ENCODE assay signal across 10 cellular contexts in the genomic region with DNA sequence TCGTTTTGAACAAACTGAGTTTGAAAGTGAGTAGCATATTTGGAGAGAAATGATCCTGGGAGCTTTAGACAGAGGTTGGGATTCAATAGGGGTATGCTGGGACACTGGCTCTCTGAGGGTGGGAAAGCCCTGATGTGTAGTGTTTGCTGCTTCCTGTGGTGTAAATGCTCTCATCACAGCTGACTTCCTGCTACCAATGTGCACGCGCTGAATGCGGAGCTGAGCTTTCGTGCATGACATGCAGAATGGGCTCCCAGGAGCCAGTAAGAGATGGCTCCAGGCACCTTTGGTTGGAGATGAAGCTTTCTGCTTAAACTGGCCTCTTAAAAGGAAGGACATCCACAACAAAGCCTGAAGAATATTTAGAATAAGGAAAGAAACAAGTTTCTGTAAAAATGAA.
DNase-seq lines count a peak whose midpoint lies in the region; ATAC-seq lines count a peak whose summit lies in the region.
"Had no signal": no experiment of that assay in that cellular context is flagged by ENCODE, and none has a peak within 500 bp of the region (broad histone marks: within the 10 kb centered on the region; RNA-seq: fewer than 3 reads in every experiment).

No MANE protein-coding gene starts in this region.

- H3K36me3 ChIP-seq in naive thymus-derived CD4-positive, alpha-beta T cell (ENCODE audit: control insufficient read depth in 2 of 3, insufficient read depth in 3 of 3, low read length in 3 of 3): no peaks in the 10 kb centered on the region

- intact Hi-C loops in activated CD4-positive, alpha-beta T cell treated with anti-CD3 and anti-CD28 coated beads, Interleukin-2, amount 10 ng/mL, durations not matched to agents 24 days and 14 days (cut with micrococcal nuclease): no loop called here
- intact Hi-C loops in naive thymus-derived CD4-positive, alpha-beta T cell (cut with micrococcal nuclease): no loop called here
- intact Hi-C loops in posterior vena cava (cut with DNase I): no loop called here

- H3K27ac ChIP-seq in naive thymus-derived CD4-positive, alpha-beta T cell (ENCODE audit: low read depth, low read length): no peak overlapping the region

- peak overlapping the region; percentile 65 for H3K4me3 Mint-ChIP-seq in activated CD4-positive, alpha-beta T cell treated with anti-CD3 and anti-CD28 coated beads, Interleukin-2, amount 10 ng/mL, durations not matched to agents 24 days and 14 days
- peak overlapping the region; percentile 36 to 77 (median 63) for H3K4me3 Mint-ChIP-seq in naive thymus-derived CD4-positive, alpha-beta T cell
- H3K4me3 Mint-ChIP-seq in immature natural killer cell: peak overlapping the region in 2 of 5 donors; percentile 13 to 33

- peaks cover 0 to 5% of the 10 kb centered on the region in 2 donors for H3K4me1 ChIP-seq in naive thymus-derived CD4-positive, alpha-beta T cell (ENCODE audit: control insufficient read depth in 2 of 2, insufficient read depth in 2 of 2, low read length in 2 of 2)

- H3K36me3 Mint-ChIP-seq in activated CD4-positive, alpha-beta T cell treated with anti-CD3 and anti-CD28 coated beads, Interleukin-2, amount 10 ng/mL, durations not matched to agents 24 days and 14 days (ENCODE audit: low read depth): no peaks in the 10 kb centered on the region
- H3K36me3 Mint-ChIP-seq in naive thymus-derived CD4-positive, alpha-beta T cell: no peaks in the 10 kb centered on the region
- H3K36me3 Mint-ChIP-seq in immature natural killer cell: no peaks in the 10 kb centered on the region

- CTCF ChIA-PET in naive thymus-derived CD4-positive, alpha-beta T cell (lab: Charles Lee): interaction anchor here (0.6 kb wide), 1 partner anchor 78 kb away, joined by 3 read pairs; no protein-coding TSS in a partner anchor

- H3K9me3 Mint-ChIP-seq in activated CD4-positive, alpha-beta T cell treated with anti-CD3 and anti-CD28 coated beads, Interleukin-2, amount 10 ng/mL, durations not matched to agents 24 days and 14 days: no peaks in the 10 kb centered on the region
- H3K9me3 Mint-ChIP-seq in naive thymus-derived CD4-positive, alpha-beta T cell: peaks cover 0 to 5% (median 0%) of the 10 kb centered on the region in 11 donors
- no peaks in the 10 kb centered on the region for H3K9me3 Mint-ChIP-seq in immature natural killer cell

- peak; percentile 74 for ATAC-seq in GM21717 (IDR thresholded peaks at IDR 0.05; ENCODE audit: unreplicated experiment)
- ATAC-seq in HG03460 (IDR thresholded peaks at IDR 0.05; ENCODE audit: unreplicated experiment): peak; percentile 64
- no peak for ATAC-seq in naive thymus-derived CD4-positive, alpha-beta T cell

- DNase-seq in activated CD4-positive, alpha-beta T cell treated with anti-CD3 and anti-CD28 coated beads, Interleukin-2, amount 10 ng/mL, durations not matched to agents 24 days and 14 days: peak; percentile 60
- no peak for DNase-seq in activated CD4-positive, alpha-beta T cell treated with anti-CD3 and anti-CD28 coated beads, Interleukin-2, amount 50 U/mL, for 48 hours
- peak in 5 of 9 donors; percentile 2 to 5 (median 3) for DNase-seq in naive thymus-derived CD4-positive, alpha-beta T cell
- DNase-seq in AML-193 (lab: John Stamatoyannopoulos, UW) (no peak), posterior vena cava (ENCODE audit: low spot score) (no peak), immature natural killer cell (no peak)
- DNase-seq: cortex of kidney, NCI-H774 had no signal

- H3K9me3 ChIP-seq in naive thymus-derived CD4-positive, alpha-beta T cell (ENCODE audit: control insufficient read depth in 2 of 3, low read length in 3 of 3): no peaks in the 10 kb centered on the region

- POLR2A ChIA-PET in naive thymus-derived CD4-positive, alpha-beta T cell (lab: Charles Lee): no interaction called here

- H3K27ac Mint-ChIP-seq in activated CD4-positive, alpha-beta T cell treated with anti-CD3 and anti-CD28 coated beads, Interleukin-2, amount 10 ng/mL, durations not matched to agents 24 days and 14 days: no peak overlapping the region
- peak overlapping the region in 3 of 9 donors; percentile 5 to 46 (median 26) for H3K27ac Mint-ChIP-seq in naive thymus-derived CD4-positive, alpha-beta T cell
- no peak overlapping the region for H3K27ac Mint-ChIP-seq in immature natural killer cell

- H3K27me3 Mint-ChIP-seq in activated CD4-positive, alpha-beta T cell treated with anti-CD3 and anti-CD28 coated beads, Interleukin-2, amount 10 ng/mL, durations not matched to agents 24 days and 14 days: peaks cover 3% of the 10 kb centered on the region
- peaks cover 4 to 22% (median 10%) of the 10 kb centered on the region in 5 donors for H3K27me3 Mint-ChIP-seq in naive thymus-derived CD4-positive, alpha-beta T cell
- H3K27me3 Mint-ChIP-seq in immature natural killer cell (ENCODE audit: low read depth in 3 of 3): peaks cover 2 to 20% (median 5%) of the 10 kb centered on the region in 3 donors

- no peaks in the 10 kb centered on the region for H3K27me3 ChIP-seq in naive thymus-derived CD4-positive, alpha-beta T cell (ENCODE audit: control insufficient read depth in 2 of 2, insufficient read depth in 2 of 2, low read length in 2 of 2)

- peaks cover 9% of the 10 kb centered on the region for H3K4me1 Mint-ChIP-seq in activated CD4-positive, alpha-beta T cell treated with anti-CD3 and anti-CD28 coated beads, Interleukin-2, amount 10 ng/mL, durations not matched to agents 24 days and 14 days
- peaks cover 6 to 16% (median 9%) of the 10 kb centered on the region in 7 donors for H3K4me1 Mint-ChIP-seq in naive thymus-derived CD4-positive, alpha-beta T cell
- no peaks in the 10 kb centered on the region for H3K4me1 Mint-ChIP-seq in immature natural killer cell

- no peak overlapping the region for H3K4me3 ChIP-seq in naive thymus-derived CD4-positive, alpha-beta T cell (ENCODE audit: low read length)

Comparison
In these comparisons a context has a peak if more than half of its experiments do, and no peak if none do; other contexts are left out.
1. DNase-seq: peak in activated CD4-positive, alpha-beta T cell treated with anti-CD3 and anti-CD28 coated beads, Interleukin-2, amount 10 ng/mL, durations not matched to agents 24 days and 14 days (single experiment) and naive thymus-derived CD4-positive, alpha-beta T cell (5 of 9); none in activated CD4-positive, alpha-beta T cell treated with anti-CD3 and anti-CD28 coated beads, Interleukin-2, amount 50 U/mL, for 48 hours (0 of 2), AML-193 (0 of 2), posterior vena cava (single experiment) and immature natural killer cell (0 of 3).